Comparison of ENCODE assay signal across 35 cellular contexts in the genomic region with DNA sequence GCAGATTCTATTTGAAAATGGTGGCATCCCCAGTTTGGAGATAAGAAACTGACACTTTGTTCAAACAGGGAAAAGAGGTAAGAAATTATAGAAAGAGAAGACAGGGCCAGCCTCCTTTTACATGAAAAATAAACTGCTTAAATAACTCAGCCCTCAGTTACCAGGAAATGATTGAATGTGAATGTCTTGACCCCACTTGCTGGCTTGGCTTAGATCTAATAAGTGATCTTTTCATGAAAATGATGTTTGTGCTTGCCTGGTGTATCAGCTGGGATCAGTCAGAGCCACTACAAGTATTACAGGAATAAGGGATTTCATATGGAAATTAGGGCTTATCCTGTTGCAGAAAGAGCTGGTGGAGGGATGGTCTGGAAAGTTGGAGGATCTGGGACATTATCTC.
"Had no signal": no experiment of that assay in that cellular context is flagged by ENCODE, and none has a peak within 500 bp of the region (broad histone marks: within the 10 kb centered on the region; RNA-seq: fewer than 3 reads in every experiment).

No MANE protein-coding gene starts in this region.

- H3K4me3 ChIP-seq: adrenal gland, body of pancreas, cardiac muscle cell had no signal

- ATAC-seq: activated CD8-positive, alpha-beta memory T cell treated with anti-CD3 and anti-CD28 coated beads, Interleukin-2, amount 10 ng/mL, durations not matched to agents 7 days and 5 days; activated CD8-positive, alpha-beta T cell treated with anti-CD3 and anti-CD28 coated beads, Interleukin-2, amount 10 ng/mL, durations not matched to agents 7 days and 5 days; activated naive CD4-positive, alpha-beta T cell treated with anti-CD3 and anti-CD28 coated beads, Interleukin-2, amount 50 U/mL, for 72 hours; activated T-cell treated with anti-CD3 and anti-CD28 coated beads, Interleukin-2, amount 50 U/mL, for 72 hours; activated T-helper 17 cell treated with anti-CD3 and anti-CD28 coated beads, Interleukin-2, amount 50 U/mL, for 72 hours; body of pancreas had no signal

- H3K27ac Mint-ChIP-seq: activated B cell treated with CpG ODN at 0.5 μM for 24 hours; activated CD4-positive, alpha-beta memory T cell treated with anti-CD3 and anti-CD28 coated beads, Interleukin-2, amount 10 ng/mL, durations not matched to agents 7 days and 5 days; activated CD4-positive, alpha-beta T cell treated with anti-CD3 and anti-CD28 coated beads, Interleukin-2, amount 10 ng/mL, durations not matched to agents 7 days and 5 days; activated CD8-positive, alpha-beta memory T cell treated with anti-CD3 and anti-CD28 coated beads, Interleukin-2, amount 10 ng/mL, durations not matched to agents 7 days and 5 days; activated CD8-positive, alpha-beta T cell treated with anti-CD3 and anti-CD28 coated beads, Interleukin-2, amount 10 ng/mL, durations not matched to agents 7 days and 5 days; activated naive CD4-positive, alpha-beta T cell treated with anti-CD3 and anti-CD28 coated beads for 36 hours; activated naive CD4-positive, alpha-beta T cell treated with anti-CD3 and anti-CD28 coated beads, Interleukin-2, amount 50 U/mL, for 72 hours; activated naive CD8-positive, alpha-beta T cell treated with anti-CD3 and anti-CD28 coated beads for 36 hours; activated T-cell treated with anti-CD3 and anti-CD28 coated beads, Interleukin-2, amount 50 U/mL, for 24 hours; activated T-cell treated with anti-CD3 and anti-CD28 coated beads, Interleukin-2, amount 50 U/mL, for 72 hours; activated T-helper 1 cell treated with anti-CD3 and anti-CD28 coated beads, Interleukin-12 subunit alpha, Interleukin-12 subunit beta, Interleukin-2, Interleukin-4 antibody, amounts not matched to agents 30 ng/mL and 10 ng/mL and 1 ng/mL, durations not matched to agents 14 hours and 24 hours and 36 hours; activated T-helper 17 cell treated with anti-CD3 and anti-CD28 coated beads, Interleukin-2, amount 50 U/mL, for 72 hours; T-helper 1 cell treated with Interleukin-12 subunit alpha and Interleukin-12 subunit beta and Interleukin-4 antibody, amounts not matched to agents 30 μg/mL and 1 μg/mL, for 36 hours; T-helper 2 cell treated with Interferon-gamma antibody and Interleukin-4, amounts not matched to agents 5 μg/mL and 100 μg/mL, for 36 hours had no signal

- H3K27me3 Mint-ChIP-seq: activated CD4-positive, alpha-beta memory T cell treated with anti-CD3 and anti-CD28 coated beads, Interleukin-2, amount 10 ng/mL, durations not matched to agents 7 days and 5 days; activated CD8-positive, alpha-beta memory T cell treated with anti-CD3 and anti-CD28 coated beads, Interleukin-2, amount 10 ng/mL, durations not matched to agents 7 days and 5 days had no signal

- H3K4me1 Mint-ChIP-seq: activated B cell treated with CpG ODN at 0.5 μM for 24 hours; activated CD4-positive, alpha-beta memory T cell treated with anti-CD3 and anti-CD28 coated beads, Interleukin-2, amount 10 ng/mL, durations not matched to agents 7 days and 5 days; activated CD4-positive, alpha-beta T cell treated with anti-CD3 and anti-CD28 coated beads, Interleukin-2, amount 10 ng/mL, durations not matched to agents 7 days and 5 days; activated CD8-positive, alpha-beta memory T cell treated with anti-CD3 and anti-CD28 coated beads, Interleukin-2, amount 10 ng/mL, durations not matched to agents 7 days and 5 days; activated naive CD8-positive, alpha-beta T cell treated with anti-CD3 and anti-CD28 coated beads for 36 hours; activated T-helper 17 cell treated with anti-CD3 and anti-CD28 coated beads, Interleukin-2, amount 50 U/mL, for 72 hours; central memory CD8-positive, alpha-beta T cell had no signal

- H3K9me3 Mint-ChIP-seq: activated CD4-positive, alpha-beta memory T cell treated with anti-CD3 and anti-CD28 coated beads, Interleukin-2, amount 10 ng/mL, durations not matched to agents 7 days and 5 days; activated CD4-positive, alpha-beta T cell treated with anti-CD3 and anti-CD28 coated beads, Interleukin-2, amount 10 ng/mL, durations not matched to agents 7 days and 5 days; activated naive CD4-positive, alpha-beta T cell treated with anti-CD3 and anti-CD28 coated beads for 36 hours; activated naive CD4-positive, alpha-beta T cell treated with anti-CD3 and anti-CD28 coated beads, Interleukin-2, amount 50 U/mL, for 72 hours; activated naive CD8-positive, alpha-beta T cell treated with anti-CD3 and anti-CD28 coated beads for 36 hours; activated T-cell treated with anti-CD3 and anti-CD28 coated beads, Interleukin-2, amount 50 U/mL, for 24 hours; activated T-cell treated with anti-CD3 and anti-CD28 coated beads, Interleukin-2, amount 50 U/mL, for 72 hours; activated T-helper 1 cell treated with anti-CD3 and anti-CD28 coated beads, Interleukin-12 subunit alpha, Interleukin-12 subunit beta, Interleukin-2, Interleukin-4 antibody, amounts not matched to agents 30 ng/mL and 10 ng/mL and 1 ng/mL, durations not matched to agents 14 hours and 24 hours and 36 hours; activated T-helper 17 cell treated with anti-CD3 and anti-CD28 coated beads, Interleukin-2, amount 50 U/mL, for 72 hours; central memory CD8-positive, alpha-beta T cell; T-helper 1 cell treated with Interleukin-12 subunit alpha and Interleukin-12 subunit beta and Interleukin-4 antibody, amounts not matched to agents 30 μg/mL and 1 μg/mL, for 36 hours; T-helper 2 cell treated with Interferon-gamma antibody and Interleukin-4, amounts not matched to agents 5 μg/mL and 100 μg/mL, for 36 hours had no signal

- DNase-seq: activated B cell treated with CpG ODN at 0.5 μM for 24 hours; activated CD4-positive, alpha-beta memory T cell treated with anti-CD3 and anti-CD28 coated beads, Interleukin-2, amount 10 ng/mL, durations not matched to agents 7 days and 5 days; activated CD4-positive, alpha-beta T cell treated with anti-CD3 and anti-CD28 coated beads for 4 hours; activated CD4-positive, alpha-beta T cell treated with anti-CD3 and anti-CD28 coated beads, Interleukin-2, amount 10 ng/mL, durations not matched to agents 7 days and 5 days; activated CD4-positive, alpha-beta T cell treated with anti-CD3 and anti-CD28 coated beads, Interleukin-2, amount 50 U/mL, for 48 hours; activated CD4-positive, CD25-positive, alpha-beta regulatory T cell treated with anti-CD3 and anti-CD28 coated beads, Interleukin-2, amount 50 U/mL, for 72 hours; activated CD8-positive, alpha-beta memory T cell treated with anti-CD3 and anti-CD28 coated beads for 24 hours; activated CD8-positive, alpha-beta memory T cell treated with anti-CD3 and anti-CD28 coated beads, Interleukin-2, amount 10 ng/mL, durations not matched to agents 7 days and 5 days; activated CD8-positive, alpha-beta memory T cell treated with anti-CD3 and anti-CD28 coated beads, Interleukin-2, amount 50 U/mL, for 48 hours; activated CD8-positive, alpha-beta T cell treated with anti-CD3 and anti-CD28 coated beads, Interleukin-2, amount 10 ng/mL, durations not matched to agents 7 days and 5 days; activated effector memory CD4-positive, alpha-beta T cell treated with anti-CD3 and anti-CD28 coated beads, Interleukin-2, amount 50 U/mL, for 16 hours; activated gamma-delta T cell treated with Interleukin-2 at 50 U/mL for 16 hours; activated naive CD4-positive, alpha-beta T cell; activated naive CD4-positive, alpha-beta T cell treated with anti-CD3 and anti-CD28 coated beads for 36 hours; activated naive CD4-positive, alpha-beta T cell treated with anti-CD3 and anti-CD28 coated beads, Interleukin-2, amount 50 U/mL, for 16 hours; activated naive CD8-positive, alpha-beta T cell treated with anti-CD3 and anti-CD28 coated beads for 36 hours; activated T-cell treated with anti-CD3 and anti-CD28 coated beads, Interleukin-2, amount 50 U/mL, for 24 hours; activated T-cell treated with anti-CD3 and anti-CD28 coated beads, Interleukin-2, amount 50 U/mL, for 72 hours; adrenal gland; amniotic stem cell; aorta; body of pancreas; caudate nucleus; cerebellar nuclear complex; SW 1271; T-helper 1 cell; T-helper 2 cell; T-helper 9 cell had no signal

- H3K36me3 Mint-ChIP-seq: activated CD8-positive, alpha-beta memory T cell treated with anti-CD3 and anti-CD28 coated beads, Interleukin-2, amount 10 ng/mL, durations not matched to agents 7 days and 5 days; activated naive CD4-positive, alpha-beta T cell treated with anti-CD3 and anti-CD28 coated beads, Interleukin-2, amount 50 U/mL, for 72 hours; activated naive CD8-positive, alpha-beta T cell treated with anti-CD3 and anti-CD28 coated beads for 36 hours had no signal

- H3K4me3 Mint-ChIP-seq: activated B cell treated with CpG ODN at 0.5 μM for 24 hours; activated CD4-positive, alpha-beta memory T cell treated with anti-CD3 and anti-CD28 coated beads, Interleukin-2, amount 10 ng/mL, durations not matched to agents 7 days and 5 days; activated CD4-positive, alpha-beta T cell treated with anti-CD3 and anti-CD28 coated beads, Interleukin-2, amount 10 ng/mL, durations not matched to agents 7 days and 5 days; activated CD8-positive, alpha-beta memory T cell treated with anti-CD3 and anti-CD28 coated beads, Interleukin-2, amount 10 ng/mL, durations not matched to agents 7 days and 5 days; activated CD8-positive, alpha-beta T cell treated with anti-CD3 and anti-CD28 coated beads, Interleukin-2, amount 10 ng/mL, durations not matched to agents 7 days and 5 days; activated naive CD4-positive, alpha-beta T cell treated with anti-CD3 and anti-CD28 coated beads for 36 hours; activated naive CD8-positive, alpha-beta T cell treated with anti-CD3 and anti-CD28 coated beads for 36 hours; activated T-cell treated with anti-CD3 and anti-CD28 coated beads, Interleukin-2, amount 50 U/mL, for 24 hours; activated T-cell treated with anti-CD3 and anti-CD28 coated beads, Interleukin-2, amount 50 U/mL, for 72 hours; activated T-helper 1 cell treated with anti-CD3 and anti-CD28 coated beads, Interleukin-12 subunit alpha, Interleukin-12 subunit beta, Interleukin-2, Interleukin-4 antibody, amounts not matched to agents 30 ng/mL and 10 ng/mL and 1 ng/mL, durations not matched to agents 14 hours and 24 hours and 36 hours; activated T-helper 17 cell treated with anti-CD3 and anti-CD28 coated beads, Interleukin-2, amount 50 U/mL, for 72 hours; central memory CD8-positive, alpha-beta T cell; T-helper 1 cell treated with Interleukin-12 subunit alpha and Interleukin-12 subunit beta and Interleukin-4 antibody, amounts not matched to agents 30 μg/mL and 1 μg/mL, for 36 hours; T-helper 2 cell treated with Interferon-gamma antibody and Interleukin-4, amounts not matched to agents 5 μg/mL and 100 μg/mL, for 36 hours had no signal
